In genomic region chr11:121459413-121460041, GRCh38 we compare ENCODE assay signal across 1 cellular context.
A peak's percentile ranks its signal among the peaks of the same experiment; 100 is the strongest.
TF ChIP-seq lines count a peak whose summit lies in the region.

No MANE protein-coding gene starts in this region.

TF ChIP-seq in HepG2, 621 proteins besides CTCF, POLR2A, EP300 and RAD21 (continued from another document and continues in another):
- TF ChIP-seq MTERF4 (CRISPR knock-in tag; IDR thresholded peaks at IDR 0.05) (peak; percentile 43; the same call in 1 of the 2 replicates), TARDBP (CRISPR knock-in tag; IDR thresholded peaks at IDR 0.05) (peak; percentile 100), KDM3A (CRISPR knock-in tag; IDR thresholded peaks at IDR 0.05; ENCODE audit: low read depth) (peak; percentile 92), BORCS8-MEF2B (CRISPR knock-in tag; IDR thresholded peaks at IDR 0.05) (peak; percentile 88; the same call in 1 of the 2 replicates), FOXA1 (IDR thresholded peaks at IDR 0.05) (peak; percentile 55), FOXA1 (CRISPR knock-in tag; IDR thresholded peaks at IDR 0.05) (peak; percentile 99), ZSCAN30 (CRISPR knock-in tag; IDR thresholded peaks at IDR 0.05) (no peak), RARA (CRISPR knock-in tag; IDR thresholded peaks at IDR 0.05) (peak; percentile 98), TRIM22 (IDR thresholded peaks at IDR 0.05) (no peak), ZNF430 (CRISPR knock-in tag; IDR thresholded peaks at IDR 0.05) (peak; percentile 91), ZBTB7B (CRISPR knock-in tag; IDR thresholded peaks at IDR 0.05) (peak; percentile 98), ZBTB34 (CRISPR knock-in tag; IDR thresholded peaks at IDR 0.05) (peak; percentile 96), ZBTB42 (CRISPR knock-in tag; IDR thresholded peaks at IDR 0.05) (peak; percentile 29; the same call in 1 of the 2 replicates), ZSCAN9 (CRISPR knock-in tag; IDR thresholded peaks at IDR 0.05; ENCODE audit: borderline replicate concordance) (peak; percentile 76; the same call in 1 of the 2 replicates), GMEB1 (CRISPR knock-in tag; IDR thresholded peaks at IDR 0.05; ENCODE audit: borderline replicate concordance) (peak; percentile 71; the same call in 1 of the 2 replicates), KMT2A (CRISPR knock-in tag; IDR thresholded peaks at IDR 0.05) (peak; percentile 75), ZNF329 (CRISPR knock-in tag; IDR thresholded peaks at IDR 0.05; ENCODE audit: low read depth) (peak; percentile 83; the same call in 1 of the 2 replicates), ZNF775 (CRISPR knock-in tag; IDR thresholded peaks at IDR 0.05; ENCODE audit: borderline replicate concordance) (peak; percentile 87; the same call in 1 of the 2 replicates), ZNF18 (CRISPR knock-in tag; IDR thresholded peaks at IDR 0.05; ENCODE audit: insufficient replicate concordance) (no peak), MBD4 (IDR thresholded peaks at IDR 0.05; ENCODE audit: borderline replicate concordance, low read length) (no peak), ZC3H13 (CRISPR knock-in tag; IDR thresholded peaks at IDR 0.05) (peak; percentile 69; the same call in 1 of the 2 replicates), EED (CRISPR knock-in tag; IDR thresholded peaks at IDR 0.05) (no peak), ZNF441 (CRISPR knock-in tag; IDR thresholded peaks at IDR 0.05; ENCODE audit: borderline replicate concordance) (peak; percentile 68; the same call in 1 of the 2 replicates), ZNF350 (CRISPR knock-in tag; IDR thresholded peaks at IDR 0.05; ENCODE audit: borderline replicate concordance, low read depth) (peak; percentile 95), ZNF646 (CRISPR knock-in tag; IDR thresholded peaks at IDR 0.05) (peak; percentile 22; the same call in 1 of the 2 replicates), TOPORS (CRISPR knock-in tag; IDR thresholded peaks at IDR 0.05) (peak; percentile 91; the same call in 1 of the 2 replicates), ZSCAN25 (CRISPR knock-in tag; IDR thresholded peaks at IDR 0.05) (peak; percentile 75; the same call in 1 of the 2 replicates), ZKSCAN1 (IDR thresholded peaks at IDR 0.05; ENCODE audit: low read length) (no peak), ZNF569 (CRISPR knock-in tag; IDR thresholded peaks at IDR 0.05; ENCODE audit: borderline replicate concordance) (no peak), NCOR1 (IDR thresholded peaks at IDR 0.05; ENCODE audit: borderline replicate concordance, low read length) (peak; percentile 63; the same call in 1 of the 2 replicates), ZSCAN12 (CRISPR knock-in tag; IDR thresholded peaks at IDR 0.05) (0 out of 2 replicates have a peak, but pooled peaks have one; percentile 43), ZSCAN5A (CRISPR knock-in tag; IDR thresholded peaks at IDR 0.05; ENCODE audit: borderline replicate concordance) (peak; percentile 99; the same call in 1 of the 2 replicates), HINFP (CRISPR knock-in tag; IDR thresholded peaks at IDR 0.05; ENCODE audit: low read depth) (peak; percentile 78), GATAD1 (CRISPR knock-in tag; IDR thresholded peaks at IDR 0.05) (peak; percentile 83), ZNF10 (CRISPR knock-in tag; IDR thresholded peaks at IDR 0.05; ENCODE audit: borderline replicate concordance, low read depth) (no peak), ARID4A (CRISPR knock-in tag; IDR thresholded peaks at IDR 0.05; ENCODE audit: borderline replicate concordance) (peak; percentile 94), NRL (CRISPR knock-in tag; IDR thresholded peaks at IDR 0.05; ENCODE audit: borderline replicate concordance) (peak; percentile 87; the same call in 1 of the 2 replicates)
